Comparison of ENCODE assay signal across 20 cellular contexts in genomic region chr9:137110911-137111787, GRCh38. TPM values are rescaled to one million over a fixed set of nuclear protein-coding genes. Genes with fewer than 3 reads are reported as not detected.
"Had no signal": no experiment of that assay in that cellular context is flagged by ENCODE, and none has a peak within 500 bp of the region (broad histone marks: within the 10 kb centered on the region; RNA-seq: fewer than 3 reads in every experiment).

No MANE protein-coding gene starts in this region.

- H2AFZ ChIP-seq: hepatocyte had no signal

- H3K27ac ChIP-seq: ascending aorta, coronary artery, foreskin keratinocyte, hepatocyte, tibial artery had no signal

- H3K4me1 ChIP-seq: foreskin keratinocyte had no signal

- H3K9me3 ChIP-seq: ascending aorta, tibial artery had no signal

- H3K4me2 ChIP-seq: hepatocyte had no signal

- DNase-seq: activated CD4-positive, alpha-beta T cell treated with anti-CD3 and anti-CD28 coated beads for 48 hours; activated CD4-positive, CD25-positive, alpha-beta regulatory T cell; activated CD8-positive, alpha-beta memory T cell treated with anti-CD3 and anti-CD28 coated beads, Interleukin-2, amount 50 U/mL, for 4 hours; activated T-cell treated with anti-CD3 and anti-CD28 coated beads, Interleukin-2, amount 50 U/mL, for 72 hours; foreskin keratinocyte; mesendoderm; stimulated activated CD4-positive, alpha-beta T cell treated with anti-CD3 and anti-CD28 coated beads, Interleukin-2, amount 100 ng/mL, for 24 hours; stimulated activated naive CD8-positive, alpha-beta T cell treated with anti-CD3 and anti-CD28 coated beads, Interleukin-15, Interleukin-2, amounts not matched to agents 100 U/mL and 50 U/mL, for 24 hours; substantia nigra; T-helper 9 cell; tibial artery had no signal

- H3K9me3 Mint-ChIP-seq: activated T-cell treated with anti-CD3 and anti-CD28 coated beads, Interleukin-2, amount 50 U/mL, for 72 hours; nephron had no signal

- H3K27ac Mint-ChIP-seq: activated T-cell treated with anti-CD3 and anti-CD28 coated beads, Interleukin-2, amount 50 U/mL, for 72 hours; nephron; progenitor cell of endocrine pancreas had no signal

- H3K4me1 Mint-ChIP-seq: nephron had no signal

- H3K27me3 ChIP-seq: ascending aorta, foreskin keratinocyte, hepatocyte had no signal

- H3K4me3 ChIP-seq: ascending aorta, coronary artery, hepatocyte, tibial artery had no signal

- ATAC-seq: activated T-cell treated with anti-CD3 and anti-CD28 coated beads, Interleukin-2, amount 50 U/mL, for 72 hours; foreskin keratinocyte; stimulated activated naive CD8-positive, alpha-beta T cell treated with anti-CD3 and anti-CD28 coated beads, Interleukin-15, Interleukin-2, amounts not matched to agents 100 U/mL and 50 U/mL, for 24 hours had no signal

RNA-seq across cellular contexts. Expression of gene GRIN1, which starts 27.8 kb away (rescaled TPM):
- total RNA-seq: ascending aorta, epithelial cell of proximal tubule, hepatocyte, liver, omental fat pad, skeletal muscle tissue had no signal
